11 cellular contexts compared by ENCODE assay signal in genomic region chr2:161522796-161523195, GRCh38.
"Had no signal": no experiment of that assay in that cellular context is flagged by ENCODE, and none has a peak within 500 bp of the region (broad histone marks: within the 10 kb centered on the region; RNA-seq: fewer than 3 reads in every experiment).

No MANE protein-coding gene starts in this region.

- H3K9me3 ChIP-seq: HAP-1 had no signal

- H3K36me3 ChIP-seq: HAP-1 had no signal

- FAIRE-seq: H1, H54 had no signal

- H3K4me2 ChIP-seq: GM23338 had no signal

- H2AFZ ChIP-seq: GM23248 had no signal

- ATAC-seq: GM23338, HCT116 had no signal

- H3K4me1 ChIP-seq: HAP-1 had no signal

- H3K27ac ChIP-seq: GM23248 had no signal

- H3K4me3 ChIP-seq: GM23248, GM23338, HAP-1 had no signal

- H3K9ac ChIP-seq: GM23248 had no signal

- DNase-seq: GM23248, GOT3, H7, H9, HCEC 1CT, HFFc6 had no signal
